Comparison of ENCODE assay signal across 19 cellular contexts in genomic region chr16:2982402-2982801, GRCh38. TPM values are rescaled to one million over a fixed set of nuclear protein-coding genes. Genes with fewer than 3 reads are reported as not detected.
DNase-seq lines count a peak whose midpoint lies in the region; ATAC-seq and TF ChIP-seq lines count a peak whose summit lies in the region.
"Had no signal": no experiment of that assay in that cellular context is flagged by ENCODE, and none has a peak within 500 bp of the region (broad histone marks: within the 10 kb centered on the region; RNA-seq: fewer than 3 reads in every experiment).

No MANE protein-coding gene starts in this region.

- H2BK5ac ChIP-seq in mesendoderm (ENCODE audit: low read length) = no peak overlapping the region

- peaks cover 10% of the 10 kb centered on the region for H3K79me1 ChIP-seq in mesendoderm (ENCODE audit: low read length)

- H3K4me2 ChIP-seq in DOHH2 (ENCODE audit: low read length) (peak overlapping the region; percentile 56; the same call in 1 of the 2 replicates), mesendoderm (ENCODE audit: low read length) (no peak overlapping the region)

- no peak for ATAC-seq in HG02571 (IDR thresholded peaks at IDR 0.05; ENCODE audit: unreplicated experiment)
- ATAC-seq: left lobe of liver, upper lobe of right lung had no signal

- H3K23ac ChIP-seq in mesendoderm (ENCODE audit: low read length) = no peak overlapping the region

- H4K8ac ChIP-seq in mesendoderm (ENCODE audit: low read depth, low read length) = no peak overlapping the region

- DNase-seq in SK-N-MC (ENCODE audit: low read depth, low spot score) = no peak
- DNase-seq in mesendoderm = no peak
- no peak for DNase-seq in epidermal melanocyte (ENCODE audit: insufficient read length, low spot score)
- DNase-seq in iPS-NIHi7 (ENCODE audit: extremely low spot score) = no peak
- DNase-seq: activated CD4-positive, alpha-beta T cell treated with anti-CD3 and anti-CD28 coated beads, Interleukin-2, amount 50 U/mL, for 4 hours; activated gamma-delta T cell; dorsolateral prefrontal cortex; hippocampal formation; NCI-H1694 treated with DMSO at 0.1 percent for 48 hours; NCI-H526; Peyer's patch; stimulated activated CD4-positive, alpha-beta T cell treated with anti-CD3 and anti-CD28 coated beads, Interleukin-2, amount 100 ng/mL, for 24 hours; upper lobe of right lung had no signal

- peaks cover 25% of the 10 kb centered on the region for H3K36me3 ChIP-seq in DOHH2 (ENCODE audit: control insufficient read depth, low read length)
- no peaks in the 10 kb centered on the region; the same call in 1 of the 2 replicates for H3K36me3 ChIP-seq in SK-N-MC (ENCODE audit: insufficient read depth, low read length)
- peaks cover 2% of the 10 kb centered on the region for H3K36me3 ChIP-seq in mesendoderm (ENCODE audit: control insufficient read depth, insufficient read depth, low read length)
- H3K36me3 ChIP-seq: Peyer's patch, upper lobe of right lung had no signal

- no peaks in the 10 kb centered on the region for H3K9me3 ChIP-seq in DOHH2 (ENCODE audit: control insufficient read depth, insufficient read depth, low read length)
- H3K9me3 ChIP-seq in SK-N-MC (ENCODE audit: low read depth, low read length) = no peaks in the 10 kb centered on the region
- H3K9me3 ChIP-seq: Peyer's patch, upper lobe of right lung had no signal

- peaks cover 6% of the 10 kb centered on the region for H3F3A ChIP-seq in DOHH2 (ENCODE audit: control insufficient read depth, insufficient read depth)

- no peak overlapping the region for H3K18ac ChIP-seq in mesendoderm (ENCODE audit: low read length)

- H3K4me3 ChIP-seq in DOHH2 (ENCODE audit: low read length) = no peak overlapping the region
- no peak overlapping the region for H3K4me3 ChIP-seq in SK-N-MC
- no peak overlapping the region for H3K4me3 ChIP-seq in mesendoderm (ENCODE audit: low read length)
- H3K4me3 ChIP-seq: Peyer's patch, upper lobe of right lung had no signal

- no peak overlapping the region for H3K27ac ChIP-seq in DOHH2 (ENCODE audit: low read depth, low read length)
- H3K27ac ChIP-seq in SK-N-MC = peak overlapping the region; percentile 11; the same call in 1 of the 2 replicates
- no peak overlapping the region for H3K27ac ChIP-seq in mesendoderm (ENCODE audit: low read depth, low read length)
- H3K27ac ChIP-seq: C4-2B, dorsolateral prefrontal cortex, HL-60, Peyer's patch, upper lobe of right lung had no signal

- H3K56ac ChIP-seq in mesendoderm (ENCODE audit: low read length) = peak overlapping the region; percentile 44

- peaks cover 6% of the 10 kb centered on the region; the same call in 1 of the 2 replicates for H4K20me1 ChIP-seq in DOHH2 (ENCODE audit: control insufficient read depth, insufficient read depth, low read depth, low read length)

- H3K27me3 ChIP-seq in DOHH2 (ENCODE audit: control insufficient read depth, low read length) = peaks cover 5% of the 10 kb centered on the region; the same call in 1 of the 2 replicates
- no peaks in the 10 kb centered on the region for H3K27me3 ChIP-seq in mesendoderm (ENCODE audit: insufficient read depth, low read length, poor library complexity)
- H3K27me3 ChIP-seq: Peyer's patch, upper lobe of right lung had no signal

- no CpG with 5 or more reads among the region's 5 CpGs for WGBS in mesendoderm (ENCODE audit: extremely low coverage, insufficient coverage, low lambda C conversion rate)

- no peak overlapping the region for H2BK120ac ChIP-seq in mesendoderm (ENCODE audit: low read depth, low read length)

- H3K4me1 ChIP-seq in DOHH2 (ENCODE audit: control insufficient read depth, low read length) (peaks cover 46% of the 10 kb centered on the region), mesendoderm (ENCODE audit: control insufficient read depth, low read depth, low read length) (peaks cover 2% of the 10 kb centered on the region)

- H3K9ac ChIP-seq in SK-N-MC (ENCODE audit: insufficient read length) = no peak overlapping the region
- H3K9ac ChIP-seq in mesendoderm (ENCODE audit: low read length) = no peak overlapping the region

- H3K9me2 ChIP-seq in DOHH2 (replicated peaks; ENCODE audit: control insufficient read depth, low read length) = no peaks in the 10 kb centered on the region

- H3K79me2 ChIP-seq in DOHH2 (ENCODE audit: control insufficient read depth, low read length) (peaks cover 39% of the 10 kb centered on the region), mesendoderm (ENCODE audit: control insufficient read depth, insufficient read depth, low read length) (peaks cover 11% of the 10 kb centered on the region)

- H2AK5ac ChIP-seq in mesendoderm (ENCODE audit: low read length) = no peak overlapping the region

- H3K4ac ChIP-seq in mesendoderm (ENCODE audit: low read depth, low read length) = no peak overlapping the region

- H2BK15ac ChIP-seq in mesendoderm (replicated peaks; ENCODE audit: low read depth) = no peak overlapping the region

- no peak overlapping the region for H4K5ac ChIP-seq in mesendoderm (ENCODE audit: low read length)

- TF ChIP-seq CTCF in DOHH2 (IDR thresholded peaks at IDR 0.05; ENCODE audit: low read depth, low read length, poor library complexity, severe bottlenecking) = no peak

RNA-seq across cellular contexts. Expression of gene PKMYT1, which starts 2.2 kb away (rescaled TPM):
- 104 TPM for polyA plus RNA-seq in mesendoderm (2013, experiment 1 of 2)
- 100 TPM for polyA plus RNA-seq in mesendoderm (2013, experiment 2 of 2)

RNA-seq across cellular contexts. Expression of gene PAQR4, which starts 13.3 kb away (rescaled TPM):
- polyA plus RNA-seq in mesendoderm (2013, experiment 1 of 2) = 19.8 TPM
- 19.1 TPM for polyA plus RNA-seq in mesendoderm (2013, experiment 2 of 2)

RNA-seq across cellular contexts. Expression of gene KREMEN2, which starts 18.3 kb away (rescaled TPM):
- polyA plus RNA-seq in mesendoderm (2013, experiment 1 of 2) = 2.0 TPM
- 1.9 TPM for polyA plus RNA-seq in mesendoderm (2013, experiment 2 of 2)

RNA-seq across cellular contexts. Expression of gene CLDN9, which starts 30.3 kb away (rescaled TPM):
- polyA plus RNA-seq in mesendoderm (2013, experiment 1 of 2) = 0.20 TPM
- 0.15 TPM for polyA plus RNA-seq in mesendoderm (2013, experiment 2 of 2)
- polyA plus RNA-seq: neural cell had no signal

RNA-seq across cellular contexts. Expression of gene CLDN6, which starts 35.6 kb away (rescaled TPM):
- polyA plus RNA-seq in mesendoderm (2013, experiment 1 of 2) = 508 TPM
- 491 TPM for polyA plus RNA-seq in mesendoderm (2013, experiment 2 of 2)
- polyA plus RNA-seq: neural cell had no signal
